Comparison of ENCODE assay signal across 8 cellular contexts in the genomic region with DNA sequence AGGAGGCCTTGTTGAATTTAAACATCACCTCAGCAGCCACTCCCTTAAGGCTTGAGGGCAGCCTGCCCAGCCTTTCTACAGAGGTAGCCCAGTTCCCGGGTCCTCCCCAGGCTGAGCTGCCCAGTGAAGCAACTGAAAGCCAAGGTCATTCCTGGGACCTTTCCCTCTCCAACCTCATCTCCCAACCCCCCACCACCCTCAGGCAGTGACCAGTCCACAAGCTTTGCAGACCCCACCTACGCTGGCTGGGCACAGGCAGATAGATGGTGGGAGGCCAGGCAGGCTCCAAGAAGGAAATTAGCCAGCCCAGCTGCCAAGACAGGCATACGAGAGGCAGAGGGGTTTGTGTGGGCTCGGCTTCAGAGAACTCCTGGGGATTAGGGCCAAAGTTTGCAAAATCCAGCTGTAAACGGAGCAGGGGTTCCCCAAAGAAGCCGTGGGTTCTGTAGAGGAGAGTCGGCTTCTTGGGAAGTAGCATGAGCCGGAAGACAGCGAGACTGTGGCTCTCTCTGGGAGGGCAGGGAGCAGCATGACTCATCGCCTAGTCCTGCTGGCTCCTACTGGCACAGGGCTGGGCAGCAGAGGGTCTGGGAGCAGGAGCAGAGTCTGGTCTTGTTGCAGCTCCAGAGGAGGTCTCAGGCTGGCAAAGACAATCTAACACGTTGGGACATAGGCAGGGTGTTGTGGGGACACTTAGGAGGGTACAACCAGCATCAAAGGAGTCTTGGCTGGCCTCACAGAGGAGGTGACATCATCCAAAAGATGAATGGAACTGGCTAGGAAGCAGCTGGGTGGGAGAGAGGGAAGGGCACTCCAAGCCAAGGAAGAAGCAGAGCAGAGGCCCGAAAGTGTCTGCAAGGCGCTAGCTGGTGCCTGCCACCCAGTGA. TPM values are rescaled to one million over a fixed set of nuclear protein-coding genes. Genes with fewer than 3 reads are reported as not detected.
DNase-seq lines count a peak whose midpoint lies in the region; ATAC-seq lines count a peak whose summit lies in the region.

No MANE protein-coding gene starts in this region.

- peak overlapping the region; percentile 10 to 35 for H3K4me3 Mint-ChIP-seq in stimulated activated naive B cell treated with anti-CD40 and anti-IgM and Interleukin-4, amounts not matched to agents 10 μg/mL and 1 μg/mL and 100 μg/mL, for 72 hours

- in situ Hi-C loops in G401 (cut with HindIII; ENCODE audit: low sequenced_read_pairs): no loop called here

- H3K27ac Mint-ChIP-seq in stimulated activated naive B cell treated with anti-CD40 and anti-IgM and Interleukin-4, amounts not matched to agents 10 μg/mL and 1 μg/mL and 100 μg/mL, for 72 hours: no peak overlapping the region

- peaks cover 7 to 17% of the 10 kb centered on the region in 2 donors for H3K27me3 Mint-ChIP-seq in stimulated activated naive B cell treated with anti-CD40 and anti-IgM and Interleukin-4, amounts not matched to agents 10 μg/mL and 1 μg/mL and 100 μg/mL, for 72 hours

- intact Hi-C loops in left colon (cut with DNase I, micrococcal nuclease): loop anchor here in 1 of 2 donors (10.0 kb wide), 1 partner anchor 1077 kb away; a partner anchor contains a TSS

- peaks cover 35 to 47% of the 10 kb centered on the region in 2 donors for H3K4me1 Mint-ChIP-seq in stimulated activated naive B cell treated with anti-CD40 and anti-IgM and Interleukin-4, amounts not matched to agents 10 μg/mL and 1 μg/mL and 100 μg/mL, for 72 hours

- peak; percentile 66 for DNase-seq in G401 (ENCODE audit: low spot score)
- peak; percentile 98 for DNase-seq in NCI-H510A treated with DMSO at 0.1 percent for 48 hours (lab: John Stamatoyannopoulos, UW)
- peak; percentile 73 for DNase-seq in cerebellum (ENCODE audit: low spot score)
- DNase-seq in left colon: peak; percentile 78 to 89
- no peak for DNase-seq in stimulated activated naive B cell treated with anti-CD40 and anti-IgM and Interleukin-4, amounts not matched to agents 10 μg/mL and 1 μg/mL and 100 μg/mL, for 72 hours
- DNase-seq in activated gamma-delta T cell treated with Interleukin-2 at 50 U/mL for 16 hours: no peak
- DNase-seq in NCI-H748 (lab: John Stamatoyannopoulos, UW; ENCODE audit: unreplicated experiment): no peak

- H3K9me3 Mint-ChIP-seq in stimulated activated naive B cell treated with anti-CD40 and anti-IgM and Interleukin-4, amounts not matched to agents 10 μg/mL and 1 μg/mL and 100 μg/mL, for 72 hours: no peaks in the 10 kb centered on the region

- ATAC-seq in left colon (peak; percentile 64), HG03439 (IDR thresholded peaks at IDR 0.05; ENCODE audit: unreplicated experiment) (no peak)
- ATAC-seq in stimulated activated naive B cell treated with anti-CD40 and anti-IgM and Interleukin-4, amounts not matched to agents 10 μg/mL and 1 μg/mL and 100 μg/mL, for 72 hours (replicated peaks): no peak

- H3K36me3 Mint-ChIP-seq in stimulated activated naive B cell treated with anti-CD40 and anti-IgM and Interleukin-4, amounts not matched to agents 10 μg/mL and 1 μg/mL and 100 μg/mL, for 72 hours: peaks cover 16 to 18% of the 10 kb centered on the region in 2 donors

RNA-seq across cellular contexts. Expression of a gene that starts 2.8 kb away (rescaled TPM):
- 2.6 and 3.3 TPM in 2 replicates for total RNA-seq in G401 (2014; rRNA removed; shearing (Covaris generic))
- total RNA-seq in cerebellum: 0.64 TPM
- 10 to 100 TPM; 24.0 to 61.6 TPM for total RNA-seq in left colon

RNA-seq across cellular contexts. Expression of a gene that starts 43.0 kb away (rescaled TPM):
- total RNA-seq in G401 (2014; rRNA removed; shearing (Covaris generic)): 44.4 and 62.8 TPM in 2 replicates
- 75.5 TPM for total RNA-seq in cerebellum
- 10 to 100 TPM; 38.1 to 41.4 TPM for total RNA-seq in left colon

Comparison
In these comparisons a context has a peak if more than half of its experiments do, and no peak if none do; other contexts are left out.
1. DNase-seq: peak in G401 (single experiment), NCI-H510A treated with DMSO at 0.1 percent for 48 hours (single experiment), cerebellum (single experiment) and left colon (2 of 2); none in stimulated activated naive B cell treated with anti-CD40 and anti-IgM and Interleukin-4, amounts not matched to agents 10 μg/mL and 1 μg/mL and 100 μg/mL, for 72 hours (single experiment), activated gamma-delta T cell treated with Interleukin-2 at 50 U/mL for 16 hours (single experiment) and NCI-H748 (single experiment).